In the genomic region with DNA sequence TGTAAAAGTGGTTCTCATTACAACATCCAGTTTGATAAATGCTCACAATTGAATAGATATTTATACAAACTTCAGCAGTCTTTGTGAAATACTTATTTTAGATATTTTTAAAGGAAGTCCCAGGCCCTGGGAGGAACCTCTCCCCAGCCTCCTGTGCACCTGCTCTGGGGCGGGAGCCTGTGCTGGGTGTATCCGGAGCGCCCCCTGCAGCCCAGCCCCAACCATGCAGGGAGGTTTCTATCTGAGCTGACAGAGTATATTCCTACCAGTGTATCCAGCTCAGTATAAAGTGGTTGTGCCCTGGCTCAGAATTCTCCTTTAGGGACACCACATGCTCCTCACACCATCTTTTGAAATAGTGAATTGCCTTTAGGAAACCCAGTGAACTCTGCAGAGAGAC, we compare ENCODE assay signal across 14 cellular contexts.
A peak's percentile ranks its signal among the peaks of the same experiment; 100 is the strongest.
DNase-seq lines count a peak whose midpoint lies in the region; ATAC-seq and TF ChIP-seq lines count a peak whose summit lies in the region.
"Had no signal": no experiment of that assay in that cellular context is flagged by ENCODE, and none has a peak within 500 bp of the region (broad histone marks: within the 10 kb centered on the region; RNA-seq: fewer than 3 reads in every experiment).

No MANE protein-coding gene starts in this region.

- no peak overlapping the region for H3K27ac Mint-ChIP-seq in CD4-positive, CD25-positive, alpha-beta regulatory T cell
- no peak overlapping the region for H3K27ac Mint-ChIP-seq in activated CD4-positive, alpha-beta memory T cell treated with anti-CD3 and anti-CD28 coated beads for 36 hours
- H3K27ac Mint-ChIP-seq in naive B cell, result peak overlapping the region in 1 of 6 donors; percentile 56
- H3K27ac Mint-ChIP-seq in mesothelial cell of epicardium, result no peak overlapping the region

- no peak overlapping the region for H3K4me3 ChIP-seq in CD4-positive, CD25-positive, alpha-beta regulatory T cell (ENCODE audit: low read depth, low read length)
- H3K4me3 ChIP-seq: GM23248 had no signal

- peaks cover 2% of the 10 kb centered on the region for H3K27me3 ChIP-seq in CD4-positive, CD25-positive, alpha-beta regulatory T cell (ENCODE audit: control insufficient read depth, insufficient read depth, low read length)

- POLR2A ChIA-PET in activated CD4-positive, alpha-beta memory T cell treated with anti-CD3 and anti-CD28 coated beads for 36 hours (lab: Charles Lee), result no interaction called here

- CTCF ChIA-PET in activated CD4-positive, alpha-beta memory T cell treated with anti-CD3 and anti-CD28 coated beads for 36 hours (lab: Charles Lee), result interaction anchor here (0.6 to 10.9 kb wide), 13 partner anchors 9 to 238 kb away, joined by 3 to 220 read pairs (median 5); no protein-coding TSS in a partner anchor

- no peaks in the 10 kb centered on the region for H3K9me3 Mint-ChIP-seq in CD4-positive, CD25-positive, alpha-beta regulatory T cell
- no peaks in the 10 kb centered on the region for H3K9me3 Mint-ChIP-seq in activated CD4-positive, alpha-beta memory T cell treated with anti-CD3 and anti-CD28 coated beads for 36 hours
- H3K9me3 Mint-ChIP-seq in naive B cell, result no peaks in the 10 kb centered on the region
- H3K9me3 Mint-ChIP-seq in mesothelial cell of epicardium, result peaks cover 80% of the 10 kb centered on the region

- no peaks in the 10 kb centered on the region for H3K36me3 Mint-ChIP-seq in CD4-positive, CD25-positive, alpha-beta regulatory T cell
- no peaks in the 10 kb centered on the region for H3K36me3 Mint-ChIP-seq in activated CD4-positive, alpha-beta memory T cell treated with anti-CD3 and anti-CD28 coated beads for 36 hours
- H3K36me3 Mint-ChIP-seq in naive B cell, result no peaks in the 10 kb centered on the region
- peaks cover 2% of the 10 kb centered on the region for H3K36me3 Mint-ChIP-seq in mesothelial cell of epicardium

- no peak for ATAC-seq in CD4-positive, CD25-positive, alpha-beta regulatory T cell (ENCODE audit: low read depth in 2 of 2)
- ATAC-seq in naive B cell (ENCODE audit: low read depth in 2 of 2) (peak; percentile 57 to 67), GM21515 (IDR thresholded peaks at IDR 0.05; ENCODE audit: unreplicated experiment) (no peak)
- ATAC-seq: left cardiac atrium had no signal

- H3K4me3 Mint-ChIP-seq in CD4-positive, CD25-positive, alpha-beta regulatory T cell, result no peak overlapping the region
- H3K4me3 Mint-ChIP-seq in activated CD4-positive, alpha-beta memory T cell treated with anti-CD3 and anti-CD28 coated beads for 36 hours, result no peak overlapping the region
- H3K4me3 Mint-ChIP-seq in naive B cell, result no peak overlapping the region
- H3K4me3 Mint-ChIP-seq in mesothelial cell of epicardium, result no peak overlapping the region

- H3K4me1 ChIP-seq in CD4-positive, CD25-positive, alpha-beta regulatory T cell (ENCODE audit: control insufficient read depth, insufficient read depth, low read length, poor library complexity, severe bottlenecking), result peaks cover 8% of the 10 kb centered on the region
- H3K4me1 ChIP-seq: parathyroid adenoma had no signal

- H3K9me3 ChIP-seq in CD4-positive, CD25-positive, alpha-beta regulatory T cell (ENCODE audit: control insufficient read depth in 2 of 2, low read length in 2 of 2), result no peaks in the 10 kb centered on the region
- H3K9me3 ChIP-seq in KOPT-K1 (ENCODE audit: insufficient read depth, low read length, poor library complexity, severe bottlenecking), result no peaks in the 10 kb centered on the region

- TF ChIP-seq CTCF in mesothelial cell of epicardium (IDR thresholded peaks at IDR 0.05; ENCODE audit: unreplicated experiment), result no peak

- H3K27me3 Mint-ChIP-seq in CD4-positive, CD25-positive, alpha-beta regulatory T cell, result peaks cover 11% of the 10 kb centered on the region
- H3K27me3 Mint-ChIP-seq in activated CD4-positive, alpha-beta memory T cell treated with anti-CD3 and anti-CD28 coated beads for 36 hours, result peaks cover 4% of the 10 kb centered on the region
- H3K27me3 Mint-ChIP-seq in naive B cell, result peaks cover 0 to 4% (median 0%) of the 10 kb centered on the region in 3 donors
- no peaks in the 10 kb centered on the region for H3K27me3 Mint-ChIP-seq in mesothelial cell of epicardium (ENCODE audit: low read depth)

- no peak overlapping the region for H3K27ac ChIP-seq in CD4-positive, CD25-positive, alpha-beta regulatory T cell (ENCODE audit: insufficient read depth, low read length, poor library complexity, severe bottlenecking)
- peak overlapping the region; percentile 38 for H3K27ac ChIP-seq in KOPT-K1 (ENCODE audit: low read depth, low read length, poor library complexity, severe bottlenecking)
- H3K27ac ChIP-seq: GM23248, parathyroid adenoma had no signal

- intact Hi-C loops in activated CD4-positive, alpha-beta memory T cell treated with anti-CD3 and anti-CD28 coated beads for 36 hours (cut with micrococcal nuclease), result loop anchor here (10.0 kb wide), 1 partner anchor 373 kb away; no protein-coding TSS in a partner anchor

- DNase-seq in CD4-positive, CD25-positive, alpha-beta regulatory T cell, result peak in 2 of 3 donors; percentile 9 to 47
- DNase-seq in activated CD4-positive, alpha-beta memory T cell treated with anti-CD3 and anti-CD28 coated beads for 36 hours, result peak; percentile 69
- peak; percentile 43 for DNase-seq in naive B cell
- DNase-seq in NCI-H187 treated with DMSO at 0.1 percent for 48 hours (lab: John Stamatoyannopoulos, UW), result no peak
- no peak for DNase-seq in mesothelial cell of epicardium (ENCODE audit: low spot score in 2 of 2, unreplicated experiment in 2 of 2)
- DNase-seq in NCI-H1092 treated with DMSO at 0.1 percent for 48 hours (lab: John Stamatoyannopoulos, UW), result no peak
- DNase-seq: COR-L47, cortex of kidney, GM23248, left cardiac atrium, NCI-H526 treated with DMSO at 0.1 percent for 48 hours had no signal

- no peaks in the 10 kb centered on the region for H3K36me3 ChIP-seq in CD4-positive, CD25-positive, alpha-beta regulatory T cell (ENCODE audit: control insufficient read depth, insufficient read depth, low read length)
- peaks cover 46% of the 10 kb centered on the region for H3K36me3 ChIP-seq in KOPT-K1 (ENCODE audit: insufficient read depth, low read length)

- H3K4me1 Mint-ChIP-seq in CD4-positive, CD25-positive, alpha-beta regulatory T cell, result peaks cover 0 to 18% (median 3%) of the 10 kb centered on the region in 4 donors
- peaks cover 21% of the 10 kb centered on the region for H3K4me1 Mint-ChIP-seq in activated CD4-positive, alpha-beta memory T cell treated with anti-CD3 and anti-CD28 coated beads for 36 hours (ENCODE audit: low read depth)
- H3K4me1 Mint-ChIP-seq in naive B cell (peaks cover 9 to 11% (median 10%) of the 10 kb centered on the region in 3 donors), mesothelial cell of epicardium (no peaks in the 10 kb centered on the region)

Comparison
In these comparisons a context has a peak if more than half of its experiments do, and no peak if none do; other contexts are left out.
1. ATAC-seq: peak in naive B cell (2 of 2); none in CD4-positive, CD25-positive, alpha-beta regulatory T cell (0 of 2) and GM21515 (single experiment).
2. DNase-seq: peak in CD4-positive, CD25-positive, alpha-beta regulatory T cell (2 of 3), activated CD4-positive, alpha-beta memory T cell treated with anti-CD3 and anti-CD28 coated beads for 36 hours (single experiment) and naive B cell (single experiment); none in NCI-H187 treated with DMSO at 0.1 percent for 48 hours (single experiment), mesothelial cell of epicardium (0 of 2) and NCI-H1092 treated with DMSO at 0.1 percent for 48 hours (single experiment).